14 cellular contexts compared by ENCODE assay signal in the genomic region with DNA sequence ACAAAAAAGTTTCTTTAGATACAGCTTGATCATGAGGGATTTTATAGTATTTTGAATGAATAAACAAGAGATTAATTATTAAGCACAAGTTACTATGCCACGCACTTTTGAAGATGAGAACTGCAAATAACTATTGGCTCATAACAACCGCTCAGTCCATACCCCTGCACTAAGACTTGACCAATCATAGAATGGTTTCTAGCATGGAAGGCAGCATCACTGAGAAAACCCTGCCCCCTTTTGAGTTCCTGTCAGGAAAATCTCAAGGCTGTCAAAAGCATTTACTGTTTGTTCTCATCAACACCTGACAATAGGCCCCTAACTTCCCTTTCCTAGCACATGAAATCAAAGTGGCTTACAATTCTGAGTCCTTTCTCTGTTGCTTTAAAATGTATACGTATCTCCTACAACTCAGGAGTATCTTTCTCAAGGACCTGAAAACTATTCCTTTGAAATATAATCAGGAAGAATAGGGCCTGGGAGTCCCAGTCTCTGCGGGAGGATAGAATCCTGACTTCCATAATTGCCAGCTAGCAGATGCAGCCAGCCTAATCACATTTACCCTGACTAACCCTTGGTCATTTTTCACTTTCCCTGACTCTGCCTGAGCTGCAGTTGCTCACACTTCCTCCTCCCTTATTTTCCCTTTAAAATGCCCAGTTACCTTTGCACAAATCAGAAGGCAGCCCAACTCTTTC. TPM values are rescaled to one million over a fixed set of nuclear protein-coding genes. Genes with fewer than 3 reads are reported as not detected.
DNase-seq lines count a peak whose midpoint lies in the region; ATAC-seq, FAIRE-seq and TF ChIP-seq lines count a peak whose summit lies in the region.
"Had no signal": no experiment of that assay in that cellular context is flagged by ENCODE, and none has a peak within 500 bp of the region (broad histone marks: within the 10 kb centered on the region; RNA-seq: fewer than 3 reads in every experiment).

No MANE protein-coding gene starts in this region.

- TF ChIP-seq CTCF in K562 (IDR thresholded peaks at IDR 0.05 in 2 of 3, conservative IDR thresholded peaks at IDR 0.05 in 1 of 3; ENCODE audit: insufficient read depth in 2 of 3, low read depth in 1 of 3, low read length in 3 of 3), result no peak
- TF ChIP-seq CTCF in nephron (IDR thresholded peaks at IDR 0.05; ENCODE audit: unreplicated experiment in 3 of 3), result no peak
- no peak for TF ChIP-seq CTCF in GM20000 (IDR thresholded peaks at IDR 0.05; ENCODE audit: extremely low read depth, missing control alignments)

- TF ChIP-seq EP300 in K562 (IDR thresholded peaks at IDR 0.05; ENCODE audit: low read length), result no peak

- H3K4me1 ChIP-seq in ACC112 (ENCODE audit: control insufficient read depth, insufficient read depth, low read length, unreplicated experiment), result peaks cover 61% of the 10 kb centered on the region
- peaks cover 46% of the 10 kb centered on the region for H3K4me1 ChIP-seq in Karpas-422 (ENCODE audit: low read length)
- peaks cover 0 to 14% of the 10 kb centered on the region in 2 experiments; a peak in 4 of 5 replicates for H3K4me1 ChIP-seq in K562 (replicated peaks in 1 of 2; ENCODE audit: control insufficient read depth in 2 of 2, insufficient read depth in 2 of 2, low read length in 2 of 2)

- TF ChIP-seq POLR2A in K562 (conservative IDR thresholded peaks at IDR 0.05), result no peak

- in situ Hi-C loops in K562 (cut with MboI), result no loop called here

- DNase-seq in Karpas-422 (no peak), K562 (ENCODE audit: extremely low read depth in 1 of 4, low spot score in 3 of 4) (no peak), GM20000 (ENCODE audit: low spot score) (no peak)
- DNase-seq in activated T-cell treated with anti-CD3 and anti-CD28 coated beads, Interleukin-2, amount 50 U/mL, for 72 hours, result no peak
- DNase-seq in effector memory CD8-positive, alpha-beta T cell, result no peak
- DNase-seq: activated naive CD8-positive, alpha-beta T cell treated with anti-CD3 and anti-CD28 coated beads, Interleukin-2, amount 50 U/mL, for 24 hours; colonic mucosa; MM.1S; naive thymus-derived CD8-positive, alpha-beta T cell; SIG-M5 had no signal

- H3K79me2 ChIP-seq in ACC112 (ENCODE audit: control insufficient read depth, insufficient read depth, low read length, unreplicated experiment) (no peaks in the 10 kb centered on the region), Karpas-422 (ENCODE audit: low read length) (no peaks in the 10 kb centered on the region), K562 (ENCODE audit: control insufficient read depth, insufficient read depth, low read length) (no peaks in the 10 kb centered on the region)

- H3K27ac ChIP-seq in ACC112 (ENCODE audit: low read depth, low read length) (peak overlapping the region; percentile 32), Karpas-422 (ENCODE audit: low read length) (peak overlapping the region; percentile 71), K562 (ENCODE audit: extremely low read depth, low read depth, low read length) (no peak overlapping the region)
- H3K27ac ChIP-seq: colonic mucosa, HL-60 had no signal

- H3K4me2 ChIP-seq in Karpas-422 (ENCODE audit: low read depth, low read length, poor library complexity, severe bottlenecking), result peak overlapping the region; percentile 31
- no peak overlapping the region for H3K4me2 ChIP-seq in K562 (ENCODE audit: insufficient read depth, low read length)

- no peaks in the 10 kb centered on the region for H3K9me2 ChIP-seq in Karpas-422 (replicated peaks; ENCODE audit: insufficient read depth, low read length)

- H3K27me3 ChIP-seq in ACC112 (ENCODE audit: insufficient read depth, low read length) (no peaks in the 10 kb centered on the region), Karpas-422 (ENCODE audit: low read length) (no peaks in the 10 kb centered on the region), K562 (ENCODE audit: control insufficient read depth in 2 of 2, insufficient read depth in 2 of 2, low read length in 2 of 2) (peaks cover 0 to 4% of the 10 kb centered on the region in 2 experiments; a peak in 1 of 5 replicates)
- H3K27me3 ChIP-seq: colonic mucosa had no signal

- H4K20me1 ChIP-seq in Karpas-422 (ENCODE audit: insufficient read depth, low read depth, low read length) (no peaks in the 10 kb centered on the region), K562 (replicated peaks; ENCODE audit: control insufficient read depth, insufficient read depth, low read length) (no peaks in the 10 kb centered on the region)

- H3K4me3 Mint-ChIP-seq in nephron, result no peak overlapping the region
- H3K4me3 Mint-ChIP-seq in activated T-cell treated with anti-CD3 and anti-CD28 coated beads, Interleukin-2, amount 50 U/mL, for 72 hours, result no peak overlapping the region
- no peak overlapping the region for H3K4me3 Mint-ChIP-seq in effector memory CD8-positive, alpha-beta T cell
- H3K4me3 Mint-ChIP-seq: activated naive CD8-positive, alpha-beta T cell treated with anti-CD3 and anti-CD28 coated beads, Interleukin-2, amount 50 U/mL, for 24 hours; naive thymus-derived CD8-positive, alpha-beta T cell had no signal

- H2AFZ ChIP-seq in ACC112 (ENCODE audit: low read length, unreplicated experiment), result peak overlapping the region; percentile 78
- H2AFZ ChIP-seq in Karpas-422 (ENCODE audit: low read length), result peak overlapping the region; percentile 59
- peak overlapping the region; percentile 44; the same call in 1 of the 2 replicates for H2AFZ ChIP-seq in K562 (ENCODE audit: low read depth, low read length)

- ATAC-seq in K562 (0 out of 3 replicates have a peak, but pooled peaks have one; percentile 29), GM21447 (IDR thresholded peaks at IDR 0.05; ENCODE audit: unreplicated experiment) (no peak)
- no peak for ATAC-seq in activated T-cell treated with anti-CD3 and anti-CD28 coated beads, Interleukin-2, amount 50 U/mL, for 72 hours (replicated peaks in 1 of 2)
- ATAC-seq in effector memory CD8-positive, alpha-beta T cell (replicated peaks), result no peak
- ATAC-seq: activated naive CD8-positive, alpha-beta T cell treated with anti-CD3 and anti-CD28 coated beads, Interleukin-2, amount 50 U/mL, for 24 hours; naive thymus-derived CD8-positive, alpha-beta T cell had no signal

- no peak for FAIRE-seq in K562 (lab: Jason Lieb, UNC)

- H3K9me3 Mint-ChIP-seq in nephron, result no peaks in the 10 kb centered on the region
- no peaks in the 10 kb centered on the region for H3K9me3 Mint-ChIP-seq in activated T-cell treated with anti-CD3 and anti-CD28 coated beads, Interleukin-2, amount 50 U/mL, for 72 hours
- no peaks in the 10 kb centered on the region for H3K9me3 Mint-ChIP-seq in effector memory CD8-positive, alpha-beta T cell
- H3K9me3 Mint-ChIP-seq: naive thymus-derived CD8-positive, alpha-beta T cell had no signal

- BruUV-seq in K562 (replicated peaks; lab: Mats Ljungman, UMichigan), result no TSS peak

- H3K36me3 ChIP-seq in ACC112 (ENCODE audit: insufficient read depth, low read length) (no peaks in the 10 kb centered on the region), Karpas-422 (ENCODE audit: insufficient read depth, low read length) (no peaks in the 10 kb centered on the region), K562 (ENCODE audit: control insufficient read depth, insufficient read depth, low read length) (no peaks in the 10 kb centered on the region)
- H3K36me3 ChIP-seq: colonic mucosa had no signal

- no peak overlapping the region for H3K9ac ChIP-seq in Karpas-422 (ENCODE audit: low read length)
- no peak overlapping the region for H3K9ac ChIP-seq in K562 (ENCODE audit: insufficient read depth in 1 of 2, low read depth in 2 of 2, low read length in 2 of 2)

- H3K9me3 ChIP-seq in Karpas-422 (ENCODE audit: low read length), result no peaks in the 10 kb centered on the region
- H3K9me3 ChIP-seq in K562 (replicated peaks; ENCODE audit: control insufficient read depth, insufficient read depth, low read depth, low read length), result no peaks in the 10 kb centered on the region
- H3K9me3 ChIP-seq: colonic mucosa had no signal

- TF ChIP-seq RAD21 in K562 (CRISPR knock-in tag; conservative IDR thresholded peaks at IDR 0.05 in 1 of 2, IDR thresholded peaks at IDR 0.05 in 1 of 2), result no peak

- no peak overlapping the region for H3K4me3 ChIP-seq in ACC112 (ENCODE audit: low read depth, low read length)
- no peak overlapping the region for H3K4me3 ChIP-seq in Karpas-422 (ENCODE audit: low read length)
- H3K4me3 ChIP-seq in K562, result no peak overlapping the region
- H3K4me3 ChIP-seq: colonic mucosa had no signal

- H3K27ac Mint-ChIP-seq in nephron, result peak overlapping the region in 2 of 3 experiments; percentile 15 to 53
- no peak overlapping the region for H3K27ac Mint-ChIP-seq in activated T-cell treated with anti-CD3 and anti-CD28 coated beads, Interleukin-2, amount 50 U/mL, for 72 hours
- H3K27ac Mint-ChIP-seq in effector memory CD8-positive, alpha-beta T cell, result no peak overlapping the region
- H3K27ac Mint-ChIP-seq: activated naive CD8-positive, alpha-beta T cell treated with anti-CD3 and anti-CD28 coated beads, Interleukin-2, amount 50 U/mL, for 24 hours had no signal

- POLR2A ChIA-PET in K562 (lab: Yijun Ruan, JAX), result interaction anchor here (0.7 to 1.3 kb wide), 2 partner anchors 10 to 16 kb away, joined by 3 to 4 read pairs; no protein-coding TSS in a partner anchor

- H3K27me3 Mint-ChIP-seq in nephron (ENCODE audit: low read depth), result peaks cover 5% of the 10 kb centered on the region
- peaks cover 21% of the 10 kb centered on the region for H3K27me3 Mint-ChIP-seq in activated T-cell treated with anti-CD3 and anti-CD28 coated beads, Interleukin-2, amount 50 U/mL, for 72 hours (ENCODE audit: low read depth)
- peaks cover 13 to 47% of the 10 kb centered on the region in 2 donors for H3K27me3 Mint-ChIP-seq in effector memory CD8-positive, alpha-beta T cell

- H3K36me3 Mint-ChIP-seq in nephron (ENCODE audit: low read depth), result no peaks in the 10 kb centered on the region
- H3K36me3 Mint-ChIP-seq in activated T-cell treated with anti-CD3 and anti-CD28 coated beads, Interleukin-2, amount 50 U/mL, for 72 hours (ENCODE audit: insufficient read depth in 2 of 2), result no peaks in the 10 kb centered on the region
- H3K36me3 Mint-ChIP-seq in effector memory CD8-positive, alpha-beta T cell (ENCODE audit: insufficient read depth), result no peaks in the 10 kb centered on the region
- H3K36me3 Mint-ChIP-seq: naive thymus-derived CD8-positive, alpha-beta T cell had no signal

- no peaks in the 10 kb centered on the region for H3K9me1 ChIP-seq in K562 (ENCODE audit: control insufficient read depth, insufficient read depth, low read length)

- CTCF ChIA-PET in K562 (lab: Yijun Ruan, JAX; ENCODE audit: low intra/inter-chr PET ratio), result no interaction called here

- H3K4me1 Mint-ChIP-seq in nephron, result peaks cover 17% of the 10 kb centered on the region
- peaks cover 62% of the 10 kb centered on the region for H3K4me1 Mint-ChIP-seq in activated T-cell treated with anti-CD3 and anti-CD28 coated beads, Interleukin-2, amount 50 U/mL, for 72 hours (ENCODE audit: low read depth)
- H3K4me1 Mint-ChIP-seq in effector memory CD8-positive, alpha-beta T cell (ENCODE audit: low read depth in 2 of 2), result peaks cover 0 to 3% of the 10 kb centered on the region in 2 donors

- 71% methylated on average over 4 of the region's 4 CpGs for WGBS in K562 (ENCODE audit: insufficient coverage, low coverage, missing lambda C conversion rate)

- intact Hi-C loops in K562 (cut with micrococcal nuclease), result no loop called here

RNA-seq across cellular contexts. Expression of gene MMD, which starts 9.0 kb away (rescaled TPM):
- 43.7 and 73.6 TPM in 2 replicates for total RNA-seq in Karpas-422 (2014; rRNA removed; shearing (Covaris generic); ENCODE audit: low replicate concordance)
- total RNA-seq in K562 (2011; cell fraction: chromatin; rRNA removed; ENCODE audit: low replicate concordance), result 16.5 and 29.7 TPM in 2 replicates
- 11.6 and 13.0 TPM in 2 replicates for total RNA-seq in K562 (2011; cell fraction: nucleolus; rRNA removed)
- 17.2 and 29.8 TPM in 2 replicates for total RNA-seq in K562 (2011; cell fraction: nucleoplasm; rRNA removed)
- total RNA-seq in K562 (2014; rRNA removed), result 6.7 and 11.0 TPM in 2 replicates
- total RNA-seq in K562 (2014; rRNA removed; fragmentation: Illumina TruSeq; extraction: Trizol), result 10.7 and 11.7 TPM in 2 replicates
- 7.3 and 8.8 TPM in 2 replicates for total RNA-seq in K562 (2015; rRNA removed; fragmentation: Illumina TruSeq; extraction: Trizol)
- 15.2 TPM in 2 replicates for total RNA-seq in K562 (2021)
- 17.7 and 18.9 TPM in 2 replicates for polyA plus RNA-seq in K562 (2011; rRNA removed)
- polyA plus RNA-seq in K562 (2011; cell fraction: cytosol; rRNA removed), result 9.2 and 11.6 TPM in 2 replicates
- 12.3 and 13.0 TPM in 2 replicates for polyA plus RNA-seq in K562 (2011; cell fraction: nucleus; rRNA removed)
- 8.0 and 11.8 TPM in 2 replicates for polyA plus RNA-seq in K562 (2012)
- 9.6 and 11.1 TPM in 2 replicates for polyA plus RNA-seq in K562 (2014; fragmentation: Illumina TruSeq; extraction: Trizol)
- 1 to 10 TPM; 3.1 to 4.0 TPM for polyA plus RNA-seq in K562 (2014; fragmentation: Nextera tagmentation; extraction: Ambion mirVana)
- polyA plus RNA-seq in K562 (2014; rRNA removed), result 11.5 and 12.6 TPM in 2 replicates
- 14.3 TPM in 2 replicates for polyA minus RNA-seq in K562 (2011; rRNA and poly(A)+ RNA removed)
- polyA minus RNA-seq in K562 (2011; cell fraction: cytosol; rRNA and poly(A)+ RNA removed), result 3.5 and 7.0 TPM in 2 replicates
- polyA minus RNA-seq in K562 (2011; cell fraction: nucleus; rRNA and poly(A)+ RNA removed), result 9.4 and 13.0 TPM in 2 replicates
- total RNA-seq in activated T-cell treated with anti-CD3 and anti-CD28 coated beads, Interleukin-2, amount 50 U/mL, for 72 hours, result 10 to 100 TPM; 35.0 to 39.3 TPM

Comparison
In these comparisons a context has a peak if more than half of its experiments do, and no peak if none do; other contexts are left out.
1. H3K27ac Mint-ChIP-seq: peak in nephron (2 of 3); none in activated T-cell treated with anti-CD3 and anti-CD28 coated beads, Interleukin-2, amount 50 U/mL, for 72 hours (single experiment) and effector memory CD8-positive, alpha-beta T cell (0 of 2).
2. Peak in every context shown above with its lines, with median percentiles within 50 percentile points of each other: H2AFZ ChIP-seq.